In genomic region chr22:39966522-39966921, GRCh38 we compare ENCODE assay signal across 27 cellular contexts. TPM values are rescaled to one million over a fixed set of nuclear protein-coding genes. Genes with fewer than 3 reads are reported as not detected.
DNase-seq lines count a peak whose midpoint lies in the region; ATAC-seq and TF ChIP-seq lines count a peak whose summit lies in the region.
"Had no signal": no experiment of that assay in that cellular context is flagged by ENCODE, and none has a peak within 500 bp of the region (broad histone marks: within the 10 kb centered on the region; RNA-seq: fewer than 3 reads in every experiment).

No MANE protein-coding gene starts in this region.

- H3K36me3 ChIP-seq in SJSA1 (no peaks in the 10 kb centered on the region), colonic mucosa (no peaks in the 10 kb centered on the region)
- H3K36me3 ChIP-seq: BE2C, sigmoid colon had no signal

- H3K27me3 ChIP-seq in SJSA1 (replicated peaks) = no peaks in the 10 kb centered on the region
- H3K27me3 ChIP-seq in colonic mucosa = no peaks in the 10 kb centered on the region

- H3K4me1 Mint-ChIP-seq in activated CD8-positive, alpha-beta memory T cell treated with anti-CD3 and anti-CD28 coated beads, Interleukin-2, amount 10 ng/mL, durations not matched to agents 7 days and 5 days = peaks cover 23% of the 10 kb centered on the region
- peaks cover 17 to 39% (median 26%) of the 10 kb centered on the region in 4 donors for H3K4me1 Mint-ChIP-seq in naive thymus-derived CD8-positive, alpha-beta T cell
- H3K4me1 Mint-ChIP-seq in activated CD4-positive, alpha-beta memory T cell treated with anti-CD3 and anti-CD28 coated beads for 36 hours (ENCODE audit: low read depth) = peaks cover 17% of the 10 kb centered on the region

- POLR2A ChIA-PET in naive thymus-derived CD8-positive, alpha-beta T cell (lab: Charles Lee) = interaction anchor here (0.6 to 1.5 kb wide), 3 partner anchors 10 to 127 kb away, joined by 3 to 4 read pairs (median 4); no protein-coding TSS in a partner anchor
- POLR2A ChIA-PET in activated CD4-positive, alpha-beta memory T cell treated with anti-CD3 and anti-CD28 coated beads for 36 hours (lab: Charles Lee) = interaction anchor here (0.6 kb wide), 1 partner anchor 12 kb away, joined by 3 read pairs; no protein-coding TSS in a partner anchor

- H3K4me1 ChIP-seq in SJSA1 (replicated peaks) (peaks cover 48% of the 10 kb centered on the region), colonic mucosa (peaks cover 6% of the 10 kb centered on the region)
- H3K4me1 ChIP-seq: A549, BE2C, parathyroid adenoma had no signal

- peak overlapping the region; percentile 22 for H3K27ac Mint-ChIP-seq in activated CD8-positive, alpha-beta memory T cell treated with anti-CD3 and anti-CD28 coated beads, Interleukin-2, amount 10 ng/mL, durations not matched to agents 7 days and 5 days
- peak overlapping the region; percentile 37 to 89 (median 76) for H3K27ac Mint-ChIP-seq in naive thymus-derived CD8-positive, alpha-beta T cell
- H3K27ac Mint-ChIP-seq in activated CD4-positive, alpha-beta memory T cell treated with anti-CD3 and anti-CD28 coated beads for 36 hours = no peak overlapping the region
- H3K27ac Mint-ChIP-seq: activated CD4-positive, alpha-beta T cell treated with anti-CD3 and anti-CD28 coated beads, Interleukin-2, amount 10 ng/mL, durations not matched to agents 24 days and 14 days; GM23338; nephron had no signal

- intact Hi-C loops in colonic mucosa (cut with DNase I) = no loop called here
- intact Hi-C loops in activated CD4-positive, alpha-beta memory T cell treated with anti-CD3 and anti-CD28 coated beads for 36 hours (cut with micrococcal nuclease) = no loop called here

- DNase-seq in activated CD8-positive, alpha-beta memory T cell treated with anti-CD3 and anti-CD28 coated beads, Interleukin-2, amount 10 ng/mL, durations not matched to agents 7 days and 5 days = no peak
- no peak for DNase-seq in activated CD8-positive, alpha-beta memory T cell treated with anti-CD3 and anti-CD28 coated beads for 24 hours
- no peak for DNase-seq in SJSA1 (ENCODE audit: low read depth in 1 of 2, low spot score in 2 of 2)
- peak; percentile 26 for DNase-seq in colonic mucosa
- no peak for DNase-seq in naive thymus-derived CD8-positive, alpha-beta T cell
- DNase-seq in activated CD4-positive, alpha-beta memory T cell treated with anti-CD3 and anti-CD28 coated beads for 36 hours = no peak
- no peak for DNase-seq in MV-4-11 (lab: John Stamatoyannopoulos, UW)
- DNase-seq: activated CD4-positive, alpha-beta T cell treated with anti-CD3 and anti-CD28 coated beads, Interleukin-2, amount 10 ng/mL, durations not matched to agents 24 days and 14 days; aorta; BE2C; Caco-2; left cardiac atrium; NCI-H1105 treated with DMSO at 0.1 percent for 48 hours; NCI-H2081; NCI-H510A treated with DMSO at 0.1 percent for 48 hours; PC-9; SIG-M5; sigmoid colon; stimulated activated CD8-positive, alpha-beta memory T cell treated with anti-CD3 and anti-CD28 coated beads, Interleukin-4, amount 100 ng/mL, for 48 hours; T-helper 2 cell had no signal

- no peaks in the 10 kb centered on the region for H3K9me3 Mint-ChIP-seq in activated CD8-positive, alpha-beta memory T cell treated with anti-CD3 and anti-CD28 coated beads, Interleukin-2, amount 10 ng/mL, durations not matched to agents 7 days and 5 days (ENCODE audit: low read depth)
- H3K9me3 Mint-ChIP-seq in naive thymus-derived CD8-positive, alpha-beta T cell = no peaks in the 10 kb centered on the region
- H3K9me3 Mint-ChIP-seq in activated CD4-positive, alpha-beta memory T cell treated with anti-CD3 and anti-CD28 coated beads for 36 hours = no peaks in the 10 kb centered on the region
- H3K9me3 Mint-ChIP-seq: activated CD4-positive, alpha-beta T cell treated with anti-CD3 and anti-CD28 coated beads, Interleukin-2, amount 10 ng/mL, durations not matched to agents 24 days and 14 days; GM23338; nephron had no signal

- no peak for ATAC-seq in activated CD8-positive, alpha-beta memory T cell treated with anti-CD3 and anti-CD28 coated beads, Interleukin-2, amount 10 ng/mL, durations not matched to agents 7 days and 5 days
- no peak for ATAC-seq in naive thymus-derived CD8-positive, alpha-beta T cell
- ATAC-seq in GM19324 (IDR thresholded peaks at IDR 0.05; ENCODE audit: low FRiP score, unreplicated experiment) = no peak
- ATAC-seq: A549, GM23338, left cardiac atrium had no signal

- no peak overlapping the region for H3K4me3 ChIP-seq in SJSA1
- no peak overlapping the region for H3K4me3 ChIP-seq in colonic mucosa
- H3K4me3 ChIP-seq: A549, GM23338, PC-9, sigmoid colon had no signal

- TF ChIP-seq CTCF in colonic mucosa (IDR thresholded peaks at IDR 0.05) = no peak

- H3K27ac ChIP-seq in SJSA1 (peak overlapping the region; percentile 42), colonic mucosa (peak overlapping the region; percentile 67)
- H3K27ac ChIP-seq: A549, parathyroid adenoma, PC-9, sigmoid colon had no signal

- no peaks in the 10 kb centered on the region for H3K27me3 Mint-ChIP-seq in activated CD8-positive, alpha-beta memory T cell treated with anti-CD3 and anti-CD28 coated beads, Interleukin-2, amount 10 ng/mL, durations not matched to agents 7 days and 5 days
- H3K27me3 Mint-ChIP-seq in naive thymus-derived CD8-positive, alpha-beta T cell = no peaks in the 10 kb centered on the region
- H3K27me3 Mint-ChIP-seq in activated CD4-positive, alpha-beta memory T cell treated with anti-CD3 and anti-CD28 coated beads for 36 hours = no peaks in the 10 kb centered on the region
- H3K27me3 Mint-ChIP-seq: activated CD4-positive, alpha-beta T cell treated with anti-CD3 and anti-CD28 coated beads, Interleukin-2, amount 10 ng/mL, durations not matched to agents 24 days and 14 days had no signal

- no peak overlapping the region for H3K4me3 Mint-ChIP-seq in activated CD8-positive, alpha-beta memory T cell treated with anti-CD3 and anti-CD28 coated beads, Interleukin-2, amount 10 ng/mL, durations not matched to agents 7 days and 5 days
- H3K4me3 Mint-ChIP-seq in naive thymus-derived CD8-positive, alpha-beta T cell = no peak overlapping the region
- no peak overlapping the region for H3K4me3 Mint-ChIP-seq in activated CD4-positive, alpha-beta memory T cell treated with anti-CD3 and anti-CD28 coated beads for 36 hours
- H3K4me3 Mint-ChIP-seq: activated CD4-positive, alpha-beta T cell treated with anti-CD3 and anti-CD28 coated beads, Interleukin-2, amount 10 ng/mL, durations not matched to agents 24 days and 14 days; GM23338; nephron had no signal

- H3K9ac ChIP-seq in colonic mucosa (ENCODE audit: low read depth in 2 of 2, low read length in 2 of 2) = no peak overlapping the region
- H3K9ac ChIP-seq: parathyroid adenoma had no signal

- peaks cover 88% of the 10 kb centered on the region for H3K36me3 Mint-ChIP-seq in activated CD8-positive, alpha-beta memory T cell treated with anti-CD3 and anti-CD28 coated beads, Interleukin-2, amount 10 ng/mL, durations not matched to agents 7 days and 5 days
- peaks cover 4 to 95% (median 49%) of the 10 kb centered on the region in 3 donors for H3K36me3 Mint-ChIP-seq in naive thymus-derived CD8-positive, alpha-beta T cell
- peaks cover 44% of the 10 kb centered on the region for H3K36me3 Mint-ChIP-seq in activated CD4-positive, alpha-beta memory T cell treated with anti-CD3 and anti-CD28 coated beads for 36 hours

- CTCF ChIA-PET in activated CD8-positive, alpha-beta memory T cell treated with anti-CD3 and anti-CD28 coated beads, Interleukin-2, amount 10 ng/mL, durations not matched to agents 7 days and 5 days (lab: Charles Lee) = interaction anchor here (1.1 to 1.8 kb wide), 3 partner anchors 10 to 58 kb away, joined by 4 to 5 read pairs (median 4); no protein-coding TSS in a partner anchor
- CTCF ChIA-PET in activated CD4-positive, alpha-beta memory T cell treated with anti-CD3 and anti-CD28 coated beads for 36 hours (lab: Charles Lee) = interaction anchor here (1.3 kb wide), 1 partner anchor 432 kb away, joined by 3 read pairs; no protein-coding TSS in a partner anchor

- H3K9me3 ChIP-seq in SJSA1 (replicated peaks) (no peaks in the 10 kb centered on the region), colonic mucosa (no peaks in the 10 kb centered on the region)
- H3K9me3 ChIP-seq: A549, BE2C, Caco-2, sigmoid colon had no signal

RNA-seq across cellular contexts. Expression of gene TMA7B, which starts 6.3 kb away (rescaled TPM):
- 10 to 100 TPM in 1 of 2 experiments, 1 to 10 TPM in 1; 5.1 to 11.0 TPM for total RNA-seq in activated CD8-positive, alpha-beta memory T cell treated with anti-CD3 and anti-CD28 coated beads, Interleukin-2, amount 10 ng/mL, durations not matched to agents 7 days and 5 days
- not detected in 2 replicates for total RNA-seq in SJSA1 (2014; rRNA removed; shearing (Covaris generic))
- total RNA-seq in colonic mucosa = under 1 TPM in 1 of 2 donors, not detected in 1; 0.20 TPM
- 10 to 100 TPM; 11.8 to 14.2 TPM for total RNA-seq in naive thymus-derived CD8-positive, alpha-beta T cell
- polyA plus RNA-seq in naive thymus-derived CD8-positive, alpha-beta T cell = 1 to 10 TPM; 1.5 to 3.5 (median 2.8) TPM
- 1 to 10 TPM in 1 of 2 experiments, under 1 TPM in 1; 0.86 to 1.1 TPM for total RNA-seq in activated CD4-positive, alpha-beta memory T cell treated with anti-CD3 and anti-CD28 coated beads for 36 hours
- total RNA-seq: Caco-2, GM23338, left cardiac atrium, mesenteric fat pad, PC-9, sigmoid colon had no signal
- polyA plus RNA-seq: A549, aorta, GM23338, urinary bladder had no signal

RNA-seq across cellular contexts. Expression of gene FAM83F, which starts 28.2 kb away (rescaled TPM):
- not detected for total RNA-seq in activated CD8-positive, alpha-beta memory T cell treated with anti-CD3 and anti-CD28 coated beads, Interleukin-2, amount 10 ng/mL, durations not matched to agents 7 days and 5 days
- not detected in 2 replicates for total RNA-seq in SJSA1 (2014; rRNA removed; shearing (Covaris generic))
- 10 to 100 TPM; 38.3 to 40.6 TPM for total RNA-seq in colonic mucosa
- 1 to 10 TPM in 1 of 2 experiments, under 1 TPM in 1; 0.41 to 1.2 TPM for total RNA-seq in naive thymus-derived CD8-positive, alpha-beta T cell
- under 1 TPM in 2 of 3 donors, not detected in 1; 0.01 to 0.02 TPM for polyA plus RNA-seq in naive thymus-derived CD8-positive, alpha-beta T cell
- total RNA-seq in activated CD4-positive, alpha-beta memory T cell treated with anti-CD3 and anti-CD28 coated beads for 36 hours = under 1 TPM; 0.26 to 0.41 TPM
- polyA plus RNA-seq: A549 had no signal

Comparison
In these comparisons a context has a peak if more than half of its experiments do, and no peak if none do; other contexts are left out.
1. RNA of gene FAM83F, which starts 28.2 kb away (total RNA-seq): 38.3 to 40.6 TPM in colonic mucosa; 0.41 to 1.2 TPM in naive thymus-derived CD8-positive, alpha-beta T cell, 0.26 to 0.41 TPM in activated CD4-positive, alpha-beta memory T cell treated with anti-CD3 and anti-CD28 coated beads for 36 hours, not detected in activated CD8-positive, alpha-beta memory T cell treated with anti-CD3 and anti-CD28 coated beads, Interleukin-2, amount 10 ng/mL, durations not matched to agents 7 days and 5 days and not detected in SJSA1; every median in the first group is over 10 times any median in the second.